Comparison of ENCODE assay signal across 8 cellular contexts in genomic region chr16:21530729-21531383, GRCh38.
A peak's percentile ranks its signal among the peaks of the same experiment; 100 is the strongest.
DNase-seq lines count a peak whose midpoint lies in the region; ATAC-seq, FAIRE-seq and TF ChIP-seq lines count a peak whose summit lies in the region.
"Not testable (repeated sequence)": the region's sequence is repeated elsewhere in the genome, so short reads cannot be mapped to it uniquely, and the experiment has no call there.

No MANE protein-coding gene starts in this region.

- H3K4me3 ChIP-seq in A549; lower lobe of right lung; small intestine (ENCODE audit: low read depth in 1 of 2, low read length in 2 of 2): not testable (repeated sequence)

- H3K4me1 ChIP-seq in A549; lower lobe of right lung; small intestine (ENCODE audit: control insufficient read depth in 2 of 2, insufficient read depth in 1 of 2, low read depth in 1 of 2, low read length in 1 of 2): not testable (repeated sequence)

- H3K36me3 Mint-ChIP-seq in activated naive CD4-positive, alpha-beta T cell treated with anti-CD3 and anti-CD28 coated beads, Interleukin-2, amount 50 U/mL, for 24 hours, result not testable (repeated sequence)

- not testable (repeated sequence) for H3K36me3 ChIP-seq in lower lobe of right lung; small intestine (ENCODE audit: control insufficient read depth in 2 of 2, insufficient read depth in 2 of 2, low read length in 2 of 2)

- H3K4me3 Mint-ChIP-seq in activated naive CD4-positive, alpha-beta T cell treated with anti-CD3 and anti-CD28 coated beads, Interleukin-2, amount 50 U/mL, for 24 hours, result not testable (repeated sequence)

- not testable (repeated sequence) for H3K4me1 Mint-ChIP-seq in activated naive CD4-positive, alpha-beta T cell treated with anti-CD3 and anti-CD28 coated beads, Interleukin-2, amount 50 U/mL, for 24 hours

- ATAC-seq in A549 (peak; percentile 39 to 41; a peak in 5 of 6 replicates), left lobe of liver (peak; percentile 43), lower lobe of right lung (peak; percentile 14 to 21)
- ATAC-seq in left cardiac atrium, result not testable (repeated sequence)

- not testable (repeated sequence) for H3K9me3 ChIP-seq in A549; lower lobe of right lung; small intestine (ENCODE audit: control insufficient read depth, low read depth)

- POLR2A ChIA-PET in A549 (lab: Yijun Ruan, JAX), result not testable (repeated sequence)

- CTCF ChIA-PET in A549 (lab: Yijun Ruan, JAX), result interaction anchor here (0.6 kb wide), 1 partner anchor 71 kb away, joined by 4 read pairs; no protein-coding TSS in a partner anchor

- FAIRE-seq in A549 (lab: Jason Lieb, UNC); small intestine (lab: Jason Lieb, UNC): not testable (repeated sequence)

- H3K27ac Mint-ChIP-seq in activated naive CD4-positive, alpha-beta T cell treated with anti-CD3 and anti-CD28 coated beads, Interleukin-2, amount 50 U/mL, for 24 hours, result peak overlapping the region; percentile 59

- DNase-seq in A549 (ENCODE audit: low read depth in 1 of 2, low spot score in 1 of 2); left lobe of liver (ENCODE audit: low spot score): not testable (repeated sequence)
- DNase-seq in NCI-H69 (lab: John Stamatoyannopoulos, UW), result peak; percentile 52
- DNase-seq in left cardiac atrium, result peak; percentile 6
- peak; percentile 27 for DNase-seq in lower lobe of right lung
- DNase-seq in small intestine, result peak; percentile 27
- peak; percentile 7 for DNase-seq in superior temporal gyrus (ENCODE audit: extremely low spot score)

- not testable (repeated sequence) for H3K27me3 Mint-ChIP-seq in activated naive CD4-positive, alpha-beta T cell treated with anti-CD3 and anti-CD28 coated beads, Interleukin-2, amount 50 U/mL, for 24 hours

- intact Hi-C loops in left cardiac atrium (cut with DNase I); lower lobe of right lung (cut with DNase I): not testable (repeated sequence)

- TF ChIP-seq RAD21 in A549 (conservative IDR thresholded peaks at IDR 0.05 in 1 of 2, IDR thresholded peaks at IDR 0.05 in 1 of 2), result not testable (repeated sequence)

- TF ChIP-seq EP300 in A549 (IDR thresholded peaks at IDR 0.05), result not testable (repeated sequence)

- TF ChIP-seq POLR2A in A549 (IDR thresholded peaks at IDR 0.05; ENCODE audit: low read length), result not testable (repeated sequence)

- 54% methylated on average over 7 of the region's 8 CpGs for WGBS in A549 (ENCODE audit: missing lambda C conversion rate)
- 40 to 64% (median 47%) methylated on average over 7 of the region's 8 CpGs for WGBS in small intestine, 3 donors

- not testable (repeated sequence) for H3K9me3 Mint-ChIP-seq in activated naive CD4-positive, alpha-beta T cell treated with anti-CD3 and anti-CD28 coated beads, Interleukin-2, amount 50 U/mL, for 24 hours

- not testable (repeated sequence) for H3K4me2 ChIP-seq in A549

- H3K27ac ChIP-seq in A549; lower lobe of right lung; small intestine (ENCODE audit: low read depth in 1 of 2, low read length in 1 of 2): not testable (repeated sequence)

- H3K27me3 ChIP-seq in lower lobe of right lung (ENCODE audit: low read depth); small intestine (ENCODE audit: control insufficient read depth in 2 of 2, insufficient read depth in 2 of 2, low read length in 2 of 2): not testable (repeated sequence)

- TF ChIP-seq CTCF in A549 (IDR thresholded peaks at IDR 0.05); lower lobe of right lung (IDR thresholded peaks at IDR 0.05): not testable (repeated sequence)
